29 cellular contexts compared by ENCODE assay signal in genomic region chr5:174844971-174845370, GRCh38.
DNase-seq lines count a peak whose midpoint lies in the region; ATAC-seq, FAIRE-seq and TF ChIP-seq lines count a peak whose summit lies in the region.
"Had no signal": no experiment of that assay in that cellular context is flagged by ENCODE, and none has a peak within 500 bp of the region (broad histone marks: within the 10 kb centered on the region; RNA-seq: fewer than 3 reads in every experiment).

No MANE protein-coding gene starts in this region.

- TF ChIP-seq CTCF in astrocyte (IDR thresholded peaks at IDR 0.05; ENCODE audit: insufficient read depth, low read depth, low read length) (no peak), sigmoid colon (IDR thresholded peaks at IDR 0.05) (no peak), hepatocyte (IDR thresholded peaks at IDR 0.05; ENCODE audit: poor library complexity) (no peak)

- H3K4me1 ChIP-seq in astrocyte (ENCODE audit: insufficient read depth, low read length) (no peaks in the 10 kb centered on the region), sigmoid colon (peaks cover 0 to 34% (median 16%) of the 10 kb centered on the region in 4 donors), hepatocyte (ENCODE audit: insufficient read depth) (no peaks in the 10 kb centered on the region)

- no peak for TF ChIP-seq POLR2A in sigmoid colon (IDR thresholded peaks at IDR 0.05)

- H3K9ac ChIP-seq in astrocyte (ENCODE audit: low read length): no peak overlapping the region
- H3K9ac ChIP-seq: SK-N-SH had no signal

- H3K27me3 Mint-ChIP-seq in astrocyte (ENCODE audit: low read depth, unreplicated experiment): peaks cover 23% of the 10 kb centered on the region
- H3K27me3 Mint-ChIP-seq: dendritic cell treated with granulocyte-macrophage colony-stimulating factor and Interleukin-4, amounts not matched to agents 40 ng/mL and 50 ng/mL, for 4 days had no signal

- no peaks in the 10 kb centered on the region for H3K9me2 ChIP-seq in hepatocyte (replicated peaks; ENCODE audit: insufficient read depth)
- H3K9me2 ChIP-seq: SK-N-SH had no signal

- no peak for TF ChIP-seq EP300 in sigmoid colon (IDR thresholded peaks at IDR 0.05)

- no peaks in the 10 kb centered on the region for H3K4me1 Mint-ChIP-seq in astrocyte (ENCODE audit: low read depth, unreplicated experiment)
- H3K4me1 Mint-ChIP-seq: activated CD4-positive, alpha-beta memory T cell treated with anti-CD3 and anti-CD28 coated beads, Interleukin-2, amount 10 ng/mL, durations not matched to agents 7 days and 5 days; activated naive CD4-positive, alpha-beta T cell treated with anti-CD3 and anti-CD28 coated beads, Interleukin-2, amount 50 U/mL, for 24 hours had no signal

- H4K20me1 ChIP-seq in astrocyte (ENCODE audit: insufficient read depth, low read length) (no peaks in the 10 kb centered on the region), hepatocyte (ENCODE audit: insufficient read depth, poor library complexity, severe bottlenecking) (no peaks in the 10 kb centered on the region)

- no peaks in the 10 kb centered on the region for H3K36me3 Mint-ChIP-seq in astrocyte (ENCODE audit: low read depth, unreplicated experiment)

- H3K4me3 Mint-ChIP-seq in astrocyte (ENCODE audit: unreplicated experiment): no peak overlapping the region
- H3K4me3 Mint-ChIP-seq: activated CD4-positive, alpha-beta memory T cell treated with anti-CD3 and anti-CD28 coated beads, Interleukin-2, amount 10 ng/mL, durations not matched to agents 7 days and 5 days; activated naive CD4-positive, alpha-beta T cell treated with anti-CD3 and anti-CD28 coated beads, Interleukin-2, amount 50 U/mL, for 24 hours; dendritic cell treated with granulocyte-macrophage colony-stimulating factor and Interleukin-4, amounts not matched to agents 40 ng/mL and 50 ng/mL, for 4 days; T-helper 1 cell treated with Interleukin-12 subunit alpha and Interleukin-12 subunit beta and Interleukin-4 antibody, amounts not matched to agents 30 μg/mL and 1 μg/mL, for 36 hours had no signal

- H3K36me3 ChIP-seq in astrocyte (ENCODE audit: insufficient read depth, low read length) (no peaks in the 10 kb centered on the region), sigmoid colon (no peaks in the 10 kb centered on the region), hepatocyte (replicated peaks; ENCODE audit: insufficient read depth, low read depth) (no peaks in the 10 kb centered on the region)
- H3K36me3 ChIP-seq: stomach, tibial nerve had no signal

- no peaks in the 10 kb centered on the region for H3K27me3 ChIP-seq in astrocyte (ENCODE audit: insufficient read depth, low read length)
- H3K27me3 ChIP-seq in sigmoid colon: no peaks in the 10 kb centered on the region
- no peaks in the 10 kb centered on the region for H3K27me3 ChIP-seq in hepatocyte
- H3K27me3 ChIP-seq: tibial nerve had no signal

- peaks cover 6% of the 10 kb centered on the region for H3K9me3 Mint-ChIP-seq in astrocyte (ENCODE audit: unreplicated experiment)
- H3K9me3 Mint-ChIP-seq: activated CD4-positive, alpha-beta memory T cell treated with anti-CD3 and anti-CD28 coated beads, Interleukin-2, amount 10 ng/mL, durations not matched to agents 7 days and 5 days; dendritic cell treated with granulocyte-macrophage colony-stimulating factor and Interleukin-4, amounts not matched to agents 40 ng/mL and 50 ng/mL, for 4 days; T-helper 1 cell treated with Interleukin-12 subunit alpha and Interleukin-12 subunit beta and Interleukin-4 antibody, amounts not matched to agents 30 μg/mL and 1 μg/mL, for 36 hours had no signal

- no peak overlapping the region for H3K27ac Mint-ChIP-seq in astrocyte (ENCODE audit: unreplicated experiment)
- H3K27ac Mint-ChIP-seq: activated CD4-positive, alpha-beta memory T cell treated with anti-CD3 and anti-CD28 coated beads, Interleukin-2, amount 10 ng/mL, durations not matched to agents 7 days and 5 days; activated naive CD4-positive, alpha-beta T cell treated with anti-CD3 and anti-CD28 coated beads, Interleukin-2, amount 50 U/mL, for 24 hours; dendritic cell treated with granulocyte-macrophage colony-stimulating factor and Interleukin-4, amounts not matched to agents 40 ng/mL and 50 ng/mL, for 4 days; progenitor cell of endocrine pancreas; T-helper 1 cell treated with Interleukin-12 subunit alpha and Interleukin-12 subunit beta and Interleukin-4 antibody, amounts not matched to agents 30 μg/mL and 1 μg/mL, for 36 hours had no signal

- H3K4me2 ChIP-seq in astrocyte (ENCODE audit: low read length) (no peak overlapping the region), hepatocyte (no peak overlapping the region)
- H3K4me2 ChIP-seq: SK-N-SH had no signal

- no peak overlapping the region for H3K27ac ChIP-seq in astrocyte (ENCODE audit: low read depth, low read length)
- H3K27ac ChIP-seq in sigmoid colon: peak overlapping the region; percentile 22 to 55 (median 39)
- H3K27ac ChIP-seq in hepatocyte: no peak overlapping the region
- H3K27ac ChIP-seq: RWPE1, skin epidermis, stomach had no signal

- no peaks in the 10 kb centered on the region for H3K9me3 ChIP-seq in astrocyte (ENCODE audit: insufficient read depth, low read depth, low read length)
- no peaks in the 10 kb centered on the region for H3K9me3 ChIP-seq in sigmoid colon
- no peaks in the 10 kb centered on the region for H3K9me3 ChIP-seq in hepatocyte (ENCODE audit: low read depth)
- H3K9me3 ChIP-seq: SK-N-SH, stomach, tibial nerve had no signal

- H3K4me3 ChIP-seq in astrocyte (ENCODE audit: insufficient read depth, low read depth, low read length) (no peak overlapping the region), sigmoid colon (no peak overlapping the region), hepatocyte (no peak overlapping the region)
- H3K4me3 ChIP-seq: skin epidermis, stomach, tibial nerve had no signal

- FAIRE-seq in astrocyte (lab: Jason Lieb, UNC): no peak

- H3K79me2 ChIP-seq in astrocyte (ENCODE audit: insufficient read depth, low read length) (no peaks in the 10 kb centered on the region), hepatocyte (no peaks in the 10 kb centered on the region)

- 71 to 77% methylated on average over 3 of the region's 3 CpGs for WGBS in sigmoid colon, 2 donors
- 78% methylated on average over 3 of the region's 3 CpGs for WGBS in hepatocyte (ENCODE audit: low lambda C conversion rate, missing lambda C conversion rate)

- peak; percentile 84 for ATAC-seq in left ventricle myocardium superior
- no peak for ATAC-seq in GM18907 (IDR thresholded peaks at IDR 0.05; ENCODE audit: unreplicated experiment)

- DNase-seq in C1 segment of cervical spinal cord (lab: John Stamatoyannopoulos, UW): peak in 8 of 14 donors; percentile 4 to 62 (median 24)
- peak; percentile 39 for DNase-seq in astrocyte (ENCODE audit: low read depth)
- peak; percentile 40 for DNase-seq in left ventricle myocardium superior
- peak; percentile 83 for DNase-seq in sigmoid colon
- DNase-seq in hepatocyte (ENCODE audit: low spot score): no peak
- DNase-seq in HT-29 (ENCODE audit: low spot score): no peak
- DNase-seq in NCI-H1694 treated with DMSO at 0.1 percent for 48 hours (lab: John Stamatoyannopoulos, UW): no peak
- DNase-seq: ACHN; activated CD4-positive, alpha-beta memory T cell treated with anti-CD3 and anti-CD28 coated beads, Interleukin-2, amount 10 ng/mL, durations not matched to agents 7 days and 5 days; activated CD4-positive, alpha-beta T cell treated with anti-CD3 and anti-CD28 coated beads for 1 hour; activated CD8-positive, alpha-beta memory T cell treated with anti-CD3 and anti-CD28 coated beads, Interleukin-2, amount 50 U/mL, for 48 hours; central memory CD4-positive, alpha-beta T cell; DMS153; kidney glomerular epithelial cell; mammary epithelial cell; NCI-H1105 treated with DMSO at 0.1 percent for 48 hours; NCI-H2029 treated with DMSO at 0.1 percent for 48 hours; NCI-H446; NCI-H774; SK-N-SH; stomach had no signal

- intact Hi-C loops in left ventricle myocardium superior (cut with micrococcal nuclease) (no loop called here), sigmoid colon (cut with DNase I) (loop anchor here (5.0 kb wide), 1 partner anchor 92 kb away; no protein-coding TSS in a partner anchor)

- no peak overlapping the region for H2AFZ ChIP-seq in astrocyte (ENCODE audit: low read depth, low read length)
- H2AFZ ChIP-seq in hepatocyte: no peak overlapping the region

Comparison
In these comparisons a context has a peak if more than half of its experiments do, and no peak if none do; other contexts are left out.
1. DNase-seq: peak in C1 segment of cervical spinal cord (8 of 14), astrocyte (single experiment), left ventricle myocardium superior (single experiment) and sigmoid colon (single experiment); none in hepatocyte (single experiment), HT-29 (single experiment) and NCI-H1694 treated with DMSO at 0.1 percent for 48 hours (single experiment).
2. H3K27ac ChIP-seq: peak in sigmoid colon (4 of 4); none in astrocyte (single experiment) and hepatocyte (single experiment).